ENCODE assay signal across 24 cellular contexts in genomic region chr2:235283246-235283645, GRCh38.
"Had no signal": no experiment of that assay in that cellular context is flagged by ENCODE, and none has a peak within 500 bp of the region (broad histone marks: within the 10 kb centered on the region; RNA-seq: fewer than 3 reads in every experiment).

No MANE protein-coding gene starts in this region.

- H3K27ac ChIP-seq: body of pancreas, epithelial cell of prostate, esophagus squamous epithelium, ovary, prostate gland, uterus, VCaP had no signal

- H3K27me3 ChIP-seq: body of pancreas, ovary, uterus had no signal

- H3K9me3 ChIP-seq: body of pancreas, esophagus squamous epithelium, ovary, prostate gland, uterus had no signal

- DNase-seq: activated CD4-positive, alpha-beta T cell treated with anti-CD3 and anti-CD28 coated beads for 4 hours; activated CD4-positive, alpha-beta T cell treated with anti-CD3 and anti-CD28 coated beads, Interleukin-2, amount 50 U/mL, for 4 hours; activated effector memory CD4-positive, alpha-beta T cell treated with Interleukin-2 at 50 U/mL for 16 hours; activated naive CD4-positive, alpha-beta T cell treated with Interleukin-2 at 50 U/mL for 16 hours; body of pancreas; effector CD8-positive, alpha-beta T cell; esophagus squamous epithelium; foreskin fibroblast; head of caudate nucleus; hippocampal formation; left colon; mammary epithelial cell; naive B cell; ovary; retina; small intestine; stimulated activated CD4-positive, alpha-beta T cell treated with anti-CD3 and anti-CD28 coated beads, Interleukin-4, amount 100 ng/mL, for 24 hours; substantia nigra; uterus had no signal

- H3K36me3 ChIP-seq: esophagus squamous epithelium, ovary, prostate gland, uterus had no signal

- H3K4me1 ChIP-seq: body of pancreas, esophagus squamous epithelium, prostate gland, uterus had no signal

- H3K4me3 ChIP-seq: body of pancreas, esophagus squamous epithelium, ovary, prostate gland, uterus had no signal

- ATAC-seq: body of pancreas; left colon; sciatic nerve; stimulated activated effector memory CD8-positive, alpha-beta T cell treated with anti-CD3 and anti-CD28 coated beads, Interleukin-12 subunit alpha, Interleukin-12 subunit beta, amount 100 ng/mL, for 72 hours had no signal
